ENCODE assay signal across 1 cellular context in the genomic region with DNA sequence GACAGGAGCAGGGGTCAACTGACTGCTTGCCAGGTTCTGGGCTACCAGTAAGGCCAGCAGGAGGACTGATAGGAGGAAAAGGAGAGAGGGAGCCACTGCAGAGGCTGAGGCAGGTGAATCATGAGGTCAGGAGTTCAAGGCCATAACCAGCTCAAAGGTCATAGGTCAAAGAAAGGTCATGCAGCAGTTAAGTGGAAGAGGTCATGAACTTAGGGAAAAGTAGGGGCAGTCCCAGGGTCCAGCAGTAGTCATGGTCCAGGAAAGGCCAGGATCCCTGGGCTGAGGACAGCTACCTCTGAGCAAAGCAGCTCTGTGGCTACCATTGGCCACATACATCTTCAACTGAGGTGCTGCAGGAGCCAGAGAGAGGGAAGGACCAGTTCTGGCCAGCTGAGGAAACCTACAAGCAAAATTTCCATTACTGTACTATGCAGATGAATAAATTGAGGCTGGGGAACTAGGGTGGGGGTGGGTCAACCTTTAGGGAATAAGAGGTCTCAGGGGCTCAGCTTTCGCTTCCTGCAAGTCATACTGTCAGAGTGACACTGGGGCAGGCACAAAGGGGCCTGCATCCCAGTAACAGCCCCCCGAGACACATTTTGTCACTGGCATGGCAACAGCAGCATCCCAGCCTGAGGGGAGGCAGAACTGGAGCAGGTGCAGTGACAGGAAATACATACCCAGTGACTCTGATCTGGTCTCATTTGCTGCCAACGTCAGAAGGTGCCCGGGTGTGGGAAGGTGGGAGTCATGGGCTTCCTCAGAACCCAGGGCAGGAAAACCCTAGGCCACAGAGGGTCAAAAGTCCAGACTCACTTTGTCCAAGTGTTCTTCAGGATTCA.
TF ChIP-seq lines count a peak whose summit lies in the region.

No MANE protein-coding gene starts in this region.

TF ChIP-seq in HepG2, 621 proteins besides CTCF, POLR2A, EP300 and RAD21 (continued from another document and continues in another):
- TF ChIP-seq HNRNPK (IDR thresholded peaks at IDR 0.05; ENCODE audit: low read depth, low read length, poor library complexity, severe bottlenecking) (no peak), ETV6 (CRISPR knock-in tag; conservative IDR thresholded peaks at IDR 0.05) (no peak), ZFX (CRISPR knock-in tag; IDR thresholded peaks at IDR 0.05; ENCODE audit: low read depth) (no peak), ZNF496 (CRISPR knock-in tag; IDR thresholded peaks at IDR 0.05; ENCODE audit: insufficient replicate concordance) (no peak), MTF1 (CRISPR knock-in tag; IDR thresholded peaks at IDR 0.05) (no peak), MAFG (CRISPR knock-in tag; IDR thresholded peaks at IDR 0.05) (no peak), ZNF558 (CRISPR knock-in tag; IDR thresholded peaks at IDR 0.05; ENCODE audit: borderline replicate concordance) (no peak), ZNF33A (CRISPR knock-in tag; IDR thresholded peaks at IDR 0.05; ENCODE audit: borderline replicate concordance) (no peak), HNF4A (CRISPR knock-in tag; IDR thresholded peaks at IDR 0.05) (peak; percentile 65), ZBTB21 (CRISPR knock-in tag; IDR thresholded peaks at IDR 0.05) (no peak), RAD51 (IDR thresholded peaks at IDR 0.05; ENCODE audit: borderline replicate concordance) (no peak), FOSL2 (CRISPR knock-in tag; IDR thresholded peaks at IDR 0.05) (peak; percentile 61), SMAD9 (CRISPR knock-in tag; IDR thresholded peaks at IDR 0.05) (no peak), SAFB2 (CRISPR knock-in tag; IDR thresholded peaks at IDR 0.05; ENCODE audit: borderline replicate concordance, low read depth) (no peak), ZNF724P (CRISPR knock-in tag; IDR thresholded peaks at IDR 0.05; ENCODE audit: borderline replicate concordance) (no peak), ESRRA (CRISPR knock-in tag; IDR thresholded peaks at IDR 0.05; ENCODE audit: low read depth) (peak; percentile 56; the same call in 1 of the 2 replicates), SIN3A (IDR thresholded peaks at IDR 0.05; ENCODE audit: borderline replicate concordance, low read depth, low read length) (no peak), TBX2 (CRISPR knock-in tag; IDR thresholded peaks at IDR 0.05; ENCODE audit: borderline replicate concordance) (no peak), SMAD1 (CRISPR knock-in tag; IDR thresholded peaks at IDR 0.05; ENCODE audit: borderline replicate concordance, low read depth) (no peak), ZFP90 (CRISPR knock-in tag; IDR thresholded peaks at IDR 0.05; ENCODE audit: borderline replicate concordance) (no peak), DNMT3B (CRISPR knock-in tag; conservative IDR thresholded peaks at IDR 0.05) (no peak), TBL1XR1 (IDR thresholded peaks at IDR 0.05; ENCODE audit: borderline replicate concordance, low read length, partially characterized antibody) (peak; percentile 23), SSRP1 (CRISPR knock-in tag; IDR thresholded peaks at IDR 0.05) (no peak), RARA (CRISPR knock-in tag; IDR thresholded peaks at IDR 0.05) (peak; percentile 89), ZNF652 (CRISPR knock-in tag; IDR thresholded peaks at IDR 0.05; ENCODE audit: borderline replicate concordance, low read depth) (no peak), ASH2L (IDR thresholded peaks at IDR 0.05; ENCODE audit: insufficient read length, low read depth, low read length) (no peak), AGO2 (optimal IDR thresholded peaks at IDR 0.05; ENCODE audit: low read depth, low read length) (no peak), JUNB (CRISPR knock-in tag; IDR thresholded peaks at IDR 0.05; ENCODE audit: borderline replicate concordance) (no peak), TEAD2 (CRISPR knock-in tag; IDR thresholded peaks at IDR 0.05) (no peak), NR2F1 (CRISPR knock-in tag; IDR thresholded peaks at IDR 0.05) (peak; percentile 59 to 92; a peak in 3 of 4 replicates)
- TF ChIP-seq, protein P1, sequence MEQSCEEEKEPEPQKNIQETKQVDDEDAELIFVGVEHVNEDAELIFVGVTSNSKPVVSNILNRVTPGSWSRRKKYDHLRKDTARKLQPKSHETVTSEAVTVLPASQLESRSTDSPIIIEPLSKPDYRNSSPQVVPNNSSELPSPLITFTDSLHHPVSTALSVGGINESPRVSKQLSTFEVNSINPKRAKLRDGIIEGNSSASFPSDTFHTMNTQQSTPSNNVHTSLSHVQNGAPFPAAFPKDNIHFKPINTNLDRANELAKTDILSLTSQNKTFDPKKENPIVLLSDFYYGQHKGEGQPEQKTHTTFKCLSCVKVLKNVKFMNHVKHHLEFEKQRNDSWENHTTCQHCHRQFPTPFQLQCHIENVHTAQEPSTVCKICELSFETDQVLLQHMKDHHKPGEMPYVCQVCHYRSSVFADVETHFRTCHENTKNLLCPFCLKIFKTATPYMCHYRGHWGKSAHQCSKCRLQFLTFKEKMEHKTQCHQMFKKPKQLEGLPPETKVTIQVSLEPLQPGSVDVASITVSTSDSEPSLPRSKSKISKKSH (CRISPR knock-in tag; IDR thresholded peaks at IDR 0.05; ENCODE audit: borderline replicate concordance): no peak
- TF ChIP-seq, protein P2, sequence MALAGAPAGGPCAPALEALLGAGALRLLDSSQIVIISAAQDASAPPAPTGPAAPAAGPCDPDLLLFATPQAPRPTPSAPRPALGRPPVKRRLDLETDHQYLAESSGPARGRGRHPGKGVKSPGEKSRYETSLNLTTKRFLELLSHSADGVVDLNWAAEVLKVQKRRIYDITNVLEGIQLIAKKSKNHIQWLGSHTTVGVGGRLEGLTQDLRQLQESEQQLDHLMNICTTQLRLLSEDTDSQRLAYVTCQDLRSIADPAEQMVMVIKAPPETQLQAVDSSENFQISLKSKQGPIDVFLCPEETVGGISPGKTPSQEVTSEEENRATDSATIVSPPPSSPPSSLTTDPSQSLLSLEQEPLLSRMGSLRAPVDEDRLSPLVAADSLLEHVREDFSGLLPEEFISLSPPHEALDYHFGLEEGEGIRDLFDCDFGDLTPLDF (CRISPR knock-in tag; IDR thresholded peaks at IDR 0.05): no peak
- TF ChIP-seq, protein P3, sequence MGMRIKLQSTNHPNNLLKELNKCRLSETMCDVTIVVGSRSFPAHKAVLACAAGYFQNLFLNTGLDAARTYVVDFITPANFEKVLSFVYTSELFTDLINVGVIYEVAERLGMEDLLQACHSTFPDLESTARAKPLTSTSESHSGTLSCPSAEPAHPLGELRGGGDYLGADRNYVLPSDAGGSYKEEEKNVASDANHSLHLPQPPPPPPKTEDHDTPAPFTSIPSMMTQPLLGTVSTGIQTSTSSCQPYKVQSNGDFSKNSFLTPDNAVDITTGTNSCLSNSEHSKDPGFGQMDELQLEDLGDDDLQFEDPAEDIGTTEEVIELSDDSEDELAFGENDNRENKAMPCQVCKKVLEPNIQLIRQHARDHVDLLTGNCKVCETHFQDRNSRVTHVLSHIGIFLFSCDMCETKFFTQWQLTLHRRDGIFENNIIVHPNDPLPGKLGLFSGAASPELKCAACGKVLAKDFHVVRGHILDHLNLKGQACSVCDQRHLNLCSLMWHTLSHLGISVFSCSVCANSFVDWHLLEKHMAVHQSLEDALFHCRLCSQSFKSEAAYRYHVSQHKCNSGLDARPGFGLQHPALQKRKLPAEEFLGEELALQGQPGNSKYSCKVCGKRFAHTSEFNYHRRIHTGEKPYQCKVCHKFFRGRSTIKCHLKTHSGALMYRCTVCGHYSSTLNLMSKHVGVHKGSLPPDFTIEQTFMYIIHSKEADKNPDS (CRISPR knock-in tag; IDR thresholded peaks at IDR 0.05): no peak
- TF ChIP-seq, protein P4, sequence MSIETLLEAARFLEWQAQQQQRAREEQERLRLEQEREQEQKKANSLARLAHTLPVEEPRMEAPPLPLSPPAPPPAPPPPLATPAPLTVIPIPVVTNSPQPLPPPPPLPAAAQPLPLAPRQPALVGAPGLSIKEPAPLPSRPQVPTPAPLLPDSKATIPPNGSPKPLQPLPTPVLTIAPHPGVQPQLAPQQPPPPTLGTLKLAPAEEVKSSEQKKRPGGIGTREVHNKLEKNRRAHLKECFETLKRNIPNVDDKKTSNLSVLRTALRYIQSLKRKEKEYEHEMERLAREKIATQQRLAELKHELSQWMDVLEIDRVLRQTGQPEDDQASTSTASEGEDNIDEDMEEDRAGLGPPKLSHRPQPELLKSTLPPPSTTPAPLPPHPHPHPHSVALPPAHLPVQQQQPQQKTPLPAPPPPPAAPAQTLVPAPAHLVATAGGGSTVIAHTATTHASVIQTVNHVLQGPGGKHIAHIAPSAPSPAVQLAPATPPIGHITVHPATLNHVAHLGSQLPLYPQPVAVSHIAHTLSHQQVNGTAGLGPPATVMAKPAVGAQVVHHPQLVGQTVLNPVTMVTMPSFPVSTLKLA (IDR thresholded peaks at IDR 0.05): no peak
- TF ChIP-seq, protein P5, sequence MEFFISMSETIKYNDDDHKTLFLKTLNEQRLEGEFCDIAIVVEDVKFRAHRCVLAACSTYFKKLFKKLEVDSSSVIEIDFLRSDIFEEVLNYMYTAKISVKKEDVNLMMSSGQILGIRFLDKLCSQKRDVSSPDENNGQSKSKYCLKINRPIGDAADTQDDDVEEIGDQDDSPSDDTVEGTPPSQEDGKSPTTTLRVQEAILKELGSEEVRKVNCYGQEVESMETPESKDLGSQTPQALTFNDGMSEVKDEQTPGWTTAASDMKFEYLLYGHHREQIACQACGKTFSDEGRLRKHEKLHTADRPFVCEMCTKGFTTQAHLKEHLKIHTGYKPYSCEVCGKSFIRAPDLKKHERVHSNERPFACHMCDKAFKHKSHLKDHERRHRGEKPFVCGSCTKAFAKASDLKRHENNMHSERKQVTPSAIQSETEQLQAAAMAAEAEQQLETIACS (CRISPR knock-in tag; IDR thresholded peaks at IDR 0.05): no peak
- TF ChIP-seq, protein P6, sequence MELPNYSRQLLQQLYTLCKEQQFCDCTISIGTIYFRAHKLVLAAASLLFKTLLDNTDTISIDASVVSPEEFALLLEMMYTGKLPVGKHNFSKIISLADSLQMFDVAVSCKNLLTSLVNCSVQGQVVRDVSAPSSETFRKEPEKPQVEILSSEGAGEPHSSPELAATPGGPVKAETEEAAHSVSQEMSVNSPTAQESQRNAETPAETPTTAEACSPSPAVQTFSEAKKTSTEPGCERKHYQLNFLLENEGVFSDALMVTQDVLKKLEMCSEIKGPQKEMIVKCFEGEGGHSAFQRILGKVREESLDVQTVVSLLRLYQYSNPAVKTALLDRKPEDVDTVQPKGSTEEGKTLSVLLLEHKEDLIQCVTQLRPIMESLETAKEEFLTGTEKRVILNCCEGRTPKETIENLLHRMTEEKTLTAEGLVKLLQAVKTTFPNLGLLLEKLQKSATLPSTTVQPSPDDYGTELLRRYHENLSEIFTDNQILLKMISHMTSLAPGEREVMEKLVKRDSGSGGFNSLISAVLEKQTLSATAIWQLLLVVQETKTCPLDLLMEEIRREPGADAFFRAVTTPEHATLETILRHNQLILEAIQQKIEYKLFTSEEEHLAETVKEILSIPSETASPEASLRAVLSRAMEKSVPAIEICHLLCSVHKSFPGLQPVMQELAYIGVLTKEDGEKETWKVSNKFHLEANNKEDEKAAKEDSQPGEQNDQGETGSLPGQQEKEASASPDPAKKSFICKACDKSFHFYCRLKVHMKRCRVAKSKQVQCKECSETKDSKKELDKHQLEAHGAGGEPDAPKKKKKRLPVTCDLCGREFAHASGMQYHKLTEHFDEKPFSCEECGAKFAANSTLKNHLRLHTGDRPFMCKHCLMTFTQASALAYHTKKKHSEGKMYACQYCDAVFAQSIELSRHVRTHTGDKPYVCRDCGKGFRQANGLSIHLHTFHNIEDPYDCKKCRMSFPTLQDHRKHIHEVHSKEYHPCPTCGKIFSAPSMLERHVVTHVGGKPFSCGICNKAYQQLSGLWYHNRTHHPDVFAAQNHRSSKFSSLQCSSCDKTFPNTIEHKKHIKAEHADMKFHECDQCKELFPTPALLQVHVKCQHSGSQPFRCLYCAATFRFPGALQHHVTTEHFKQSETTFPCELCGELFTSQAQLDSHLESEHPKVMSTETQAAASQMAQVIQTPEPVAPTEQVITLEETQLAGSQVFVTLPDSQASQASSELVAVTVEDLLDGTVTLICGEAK (IDR thresholded peaks at IDR 0.05): no peak
- TF ChIP-seq, protein P6 (CRISPR knock-in tag; IDR thresholded peaks at IDR 0.05): no peak
- TF ChIP-seq, protein P7, sequence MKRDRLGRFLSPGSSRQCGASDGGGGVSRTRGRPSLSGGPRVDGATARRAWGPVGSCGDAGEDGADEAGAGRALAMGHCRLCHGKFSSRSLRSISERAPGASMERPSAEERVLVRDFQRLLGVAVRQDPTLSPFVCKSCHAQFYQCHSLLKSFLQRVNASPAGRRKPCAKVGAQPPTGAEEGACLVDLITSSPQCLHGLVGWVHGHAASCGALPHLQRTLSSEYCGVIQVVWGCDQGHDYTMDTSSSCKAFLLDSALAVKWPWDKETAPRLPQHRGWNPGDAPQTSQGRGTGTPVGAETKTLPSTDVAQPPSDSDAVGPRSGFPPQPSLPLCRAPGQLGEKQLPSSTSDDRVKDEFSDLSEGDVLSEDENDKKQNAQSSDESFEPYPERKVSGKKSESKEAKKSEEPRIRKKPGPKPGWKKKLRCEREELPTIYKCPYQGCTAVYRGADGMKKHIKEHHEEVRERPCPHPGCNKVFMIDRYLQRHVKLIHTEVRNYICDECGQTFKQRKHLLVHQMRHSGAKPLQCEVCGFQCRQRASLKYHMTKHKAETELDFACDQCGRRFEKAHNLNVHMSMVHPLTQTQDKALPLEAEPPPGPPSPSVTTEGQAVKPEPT (CRISPR knock-in tag; IDR thresholded peaks at IDR 0.05; ENCODE audit: low read depth): no peak
